In genomic region chr1:219909476-219909875, GRCh38 we compare ENCODE assay signal across 1 cellular context.
TF ChIP-seq lines count a peak whose summit lies in the region.

No MANE protein-coding gene starts in this region.

TF ChIP-seq in K562, 482 proteins besides CTCF, POLR2A, EP300 and RAD21 (continued from another document):
- TF ChIP-seq ARID3B (CRISPR knock-in tag; IDR thresholded peaks at IDR 0.05; ENCODE audit: borderline replicate concordance) (no peak), THAP12 (CRISPR knock-in tag; IDR thresholded peaks at IDR 0.05) (no peak), FIP1L1 (IDR thresholded peaks at IDR 0.05; ENCODE audit: low read depth, low read length, poor library complexity, severe bottlenecking) (no peak), RNF219 (CRISPR knock-in tag; IDR thresholded peaks at IDR 0.05) (no peak), CBFA2T3 (IDR thresholded peaks at IDR 0.05) (peak; percentile 48; the same call in 1 of the 2 replicates), HDAC1 (IDR thresholded peaks at IDR 0.05) (no peak), GABPB1 (CRISPR knock-in tag; IDR thresholded peaks at IDR 0.05) (no peak), PHF20 (IDR thresholded peaks at IDR 0.05; ENCODE audit: partially characterized antibody) (no peak), FOS (IDR thresholded peaks at IDR 0.05; ENCODE audit: extremely low read depth, insufficient read length) (no peak), NELFE (IDR thresholded peaks at IDR 0.05; ENCODE audit: insufficient read depth, insufficient read length) (no peak), CTBP1 (IDR thresholded peaks at IDR 0.05; ENCODE audit: borderline replicate concordance) (no peak), CHD4 (IDR thresholded peaks at IDR 0.05; ENCODE audit: insufficient read depth, insufficient replicate concordance, low read depth, low read length, poor library complexity, severe bottlenecking) (no peak), KHSRP (IDR thresholded peaks at IDR 0.05) (no peak), ZNF3 (CRISPR knock-in tag; IDR thresholded peaks at IDR 0.05) (no peak), THRAP3 (IDR thresholded peaks at IDR 0.05; ENCODE audit: borderline replicate concordance) (no peak), OTX1 (CRISPR knock-in tag; IDR thresholded peaks at IDR 0.05) (no peak), POLR3A (IDR thresholded peaks at IDR 0.05; ENCODE audit: borderline replicate concordance, extremely low read depth, insufficient read depth, insufficient read length) (no peak), COPS2 (conservative IDR thresholded peaks at IDR 0.05) (no peak), TFAP4 (CRISPR knock-in tag; IDR thresholded peaks at IDR 0.05; ENCODE audit: borderline replicate concordance) (no peak), ZBTB33 (CRISPR knock-in tag; IDR thresholded peaks at IDR 0.05) (no peak), CBX3 (IDR thresholded peaks at IDR 0.05; ENCODE audit: borderline replicate concordance in 1 of 2, low read length in 2 of 2) (peak in 1 of 2 experiments; percentile 76; a peak in 2 of 3 replicates), PHF8 (IDR thresholded peaks at IDR 0.05; ENCODE audit: borderline replicate concordance, low read length) (no peak), ARID1B (IDR thresholded peaks at IDR 0.05) (no peak), POLR2AphosphoS2 (IDR thresholded peaks at IDR 0.05; ENCODE audit: low read length) (no peak), ZNF174 (CRISPR knock-in tag; IDR thresholded peaks at IDR 0.05) (no peak), ZNF699 (CRISPR knock-in tag; IDR thresholded peaks at IDR 0.05; ENCODE audit: insufficient replicate concordance) (no peak), POLR3G (IDR thresholded peaks at IDR 0.05; ENCODE audit: extremely low read depth, insufficient read length, insufficient replicate concordance) (no peak), PRMT5 (CRISPR knock-in tag; IDR thresholded peaks at IDR 0.05) (no peak), ZNF316 (IDR thresholded peaks at IDR 0.05) (peak; percentile 82), KDM5B (IDR thresholded peaks at IDR 0.05; ENCODE audit: insufficient replicate concordance, low read depth, low read length) (no peak), DIDO1 (tag; IDR thresholded peaks at IDR 0.05; ENCODE audit: low read depth) (no peak), U2AF1 (optimal IDR thresholded peaks at IDR 0.05; ENCODE audit: low read depth, low read length) (no peak), CSDE1 (IDR thresholded peaks at IDR 0.05) (no peak), MXI1 (IDR thresholded peaks at IDR 0.05; ENCODE audit: low read depth, low read length) (no peak), HNRNPL (IDR thresholded peaks at IDR 0.05; ENCODE audit: low read depth, low read length) (no peak), TCF7L2 (IDR thresholded peaks at IDR 0.05; ENCODE audit: low read depth, low read length) (no peak), CHAMP1 (IDR thresholded peaks at IDR 0.05) (no peak), BCL6 (CRISPR knock-in tag; IDR thresholded peaks at IDR 0.05) (no peak), CBFA2T2 (conservative IDR thresholded peaks at IDR 0.05) (peak; percentile 18; the same call in 1 of the 2 replicates), L3MBTL2 (IDR thresholded peaks at IDR 0.05) (no peak), WHSC1 (IDR thresholded peaks at IDR 0.05; ENCODE audit: low read length) (no peak), ZNF444 (CRISPR knock-in tag; IDR thresholded peaks at IDR 0.05) (no peak), CTCFL (IDR thresholded peaks at IDR 0.05; ENCODE audit: borderline replicate concordance, insufficient read depth, low read depth, low read length, poor library complexity, severe bottlenecking) (no peak), CGGBP1 (CRISPR knock-in tag; IDR thresholded peaks at IDR 0.05) (no peak), NFRKB (IDR thresholded peaks at IDR 0.05; ENCODE audit: low read depth) (no peak), ZBTB1 (CRISPR knock-in tag; IDR thresholded peaks at IDR 0.05; ENCODE audit: borderline replicate concordance, low read depth) (no peak), DACH1 (IDR thresholded peaks at IDR 0.05; ENCODE audit: partially characterized antibody) (no peak), TRIM28 (IDR thresholded peaks at IDR 0.05) (peak; percentile 71; the same call in 1 of the 2 replicates), TAL1 (IDR thresholded peaks at IDR 0.05) (no peak), RBM22 (IDR thresholded peaks at IDR 0.05; ENCODE audit: low read depth, low read length, poor library complexity, severe bottlenecking) (no peak), RBM17 (IDR thresholded peaks at IDR 0.05; ENCODE audit: borderline replicate concordance, low read depth, low read length) (no peak), BRD4 (IDR thresholded peaks at IDR 0.05) (no peak), KDM4B (IDR thresholded peaks at IDR 0.05; ENCODE audit: borderline replicate concordance in 2 of 2, low read depth in 1 of 2) (no peak), ELK1 (CRISPR knock-in tag; IDR thresholded peaks at IDR 0.05) (no peak)
